Comparison of ENCODE assay signal across 19 cellular contexts in genomic region chr15:30036304-30036703, GRCh38. TPM values are rescaled to one million over a fixed set of nuclear protein-coding genes. Genes with fewer than 3 reads are reported as not detected.
"Had no signal": no experiment of that assay in that cellular context is flagged by ENCODE, and none has a peak within 500 bp of the region (broad histone marks: within the 10 kb centered on the region; RNA-seq: fewer than 3 reads in every experiment).

No MANE protein-coding gene starts in this region.

- ATAC-seq: heart left ventricle; left lobe of liver; lower lobe of right lung; naive thymus-derived CD4-positive, alpha-beta T cell; stimulated activated naive CD8-positive, alpha-beta T cell treated with anti-CD3 and anti-CD28 coated beads, Interleukin-15, Interleukin-2, amounts not matched to agents 100 U/mL and 50 U/mL, for 24 hours had no signal

- H3K4me3 ChIP-seq: ascending aorta, colonic mucosa, esophagus squamous epithelium, heart left ventricle, lower lobe of right lung, tibial nerve had no signal

- H3K27me3 ChIP-seq: ascending aorta, colonic mucosa, esophagus squamous epithelium, heart left ventricle, tibial nerve had no signal

- H3K4me1 ChIP-seq: ascending aorta, colonic mucosa, esophagus squamous epithelium, lower lobe of right lung had no signal

- H3K36me3 ChIP-seq: ascending aorta, colonic mucosa, esophagus squamous epithelium, heart left ventricle, lower lobe of right lung, tibial nerve had no signal

- DNase-seq: activated B cell treated with CpG ODN at 0.5 μM for 24 hours; activated CD4-positive, alpha-beta memory T cell treated with anti-CD3 and anti-CD28 coated beads, Interleukin-2, amount 10 ng/mL, durations not matched to agents 7 days and 5 days; activated CD4-positive, alpha-beta T cell treated with anti-CD3 and anti-CD28 coated beads for 4 hours; activated effector memory CD4-positive, alpha-beta T cell treated with anti-CD3 and anti-CD28 coated beads, Interleukin-2, amount 50 U/mL, for 16 hours; colonic mucosa; endodermal cell; esophagus squamous epithelium; heart left ventricle; islet precursor cell; lower lobe of right lung; naive thymus-derived CD4-positive, alpha-beta T cell; occipital lobe; stimulated activated CD4-positive, alpha-beta T cell treated with anti-CD3 and anti-CD28 coated beads, Interleukin-4, amount 100 ng/mL, for 24 hours; stimulated activated naive CD8-positive, alpha-beta T cell treated with anti-CD3 and anti-CD28 coated beads, Interleukin-15, Interleukin-2, amounts not matched to agents 100 U/mL and 50 U/mL, for 24 hours; substantia nigra; T-helper 9 cell had no signal

- H3K9me3 ChIP-seq: ascending aorta, colonic mucosa, esophagus squamous epithelium, lower lobe of right lung, tibial nerve had no signal

RNA-seq across cellular contexts. Expression of gene GOLGA8J, which starts 46.5 kb away (rescaled TPM):
- polyA plus RNA-seq: naive thymus-derived CD4-positive, alpha-beta T cell had no signal
